In genomic region chr19:3499738-3500428, GRCh38 we compare ENCODE assay signal across 8 cellular contexts. TPM values are rescaled to one million over a fixed set of nuclear protein-coding genes. Genes with fewer than 3 reads are reported as not detected.
A peak's percentile ranks its signal among the peaks of the same experiment; 100 is the strongest.
DNase-seq lines count a peak whose midpoint lies in the region; ATAC-seq and TF ChIP-seq lines count a peak whose summit lies in the region.

No MANE protein-coding gene starts in this region.

- H3K27ac ChIP-seq in layer of hippocampus (ENCODE audit: low read depth, low read length) = peak overlapping the region; percentile 100
- H3K27ac ChIP-seq in tibial nerve = peak overlapping the region; percentile 76 to 89 (median 88)

- 26 to 27% methylated on average over 18 of the region's 18 CpGs for WGBS in tibial nerve, 2 donors

- TF ChIP-seq EP300 in tibial nerve (IDR thresholded peaks at IDR 0.05) = no peak

- TF ChIP-seq CTCF in tibial nerve (IDR thresholded peaks at IDR 0.05) = no peak

- peak overlapping the region; percentile 98 for H3K4me3 ChIP-seq in adipocyte (ENCODE audit: low read length)
- peak overlapping the region; percentile 79 to 94 (median 88) for H3K4me3 ChIP-seq in tibial nerve

- peaks cover 22% of the 10 kb centered on the region for H3K36me3 Mint-ChIP-seq in stimulated activated naive CD8-positive, alpha-beta T cell treated with anti-CD3 and anti-CD28 coated beads, Interleukin-15, Interleukin-2, amounts not matched to agents 100 ng/mL and 50 ng/mL, for 24 hours (ENCODE audit: low read depth)

- H3K36me3 ChIP-seq in adipocyte (ENCODE audit: control insufficient read depth, insufficient read depth, low read length, severe bottlenecking) (peaks cover 15% of the 10 kb centered on the region), tibial nerve (peaks cover 0 to 31% (median 7%) of the 10 kb centered on the region in 3 donors)

- H3K4me3 Mint-ChIP-seq in stimulated activated naive CD8-positive, alpha-beta T cell treated with anti-CD3 and anti-CD28 coated beads, Interleukin-15, Interleukin-2, amounts not matched to agents 100 ng/mL and 50 ng/mL, for 24 hours = peak overlapping the region; percentile 92

- H3K27me3 ChIP-seq in adipocyte (replicated peaks; ENCODE audit: control insufficient read depth, insufficient read depth, low read length) (no peaks in the 10 kb centered on the region), layer of hippocampus (ENCODE audit: control insufficient read depth, insufficient read depth, low read length) (no peaks in the 10 kb centered on the region), tibial nerve (no peaks in the 10 kb centered on the region)

- H3K4me1 ChIP-seq in adipocyte (ENCODE audit: control insufficient read depth, insufficient read depth, low read length) (peaks cover 10% of the 10 kb centered on the region), tibial nerve (peaks cover 0 to 21% (median 9%) of the 10 kb centered on the region in 4 donors)

- H3K27ac Mint-ChIP-seq in stimulated activated naive CD8-positive, alpha-beta T cell treated with anti-CD3 and anti-CD28 coated beads, Interleukin-15, Interleukin-2, amounts not matched to agents 100 ng/mL and 50 ng/mL, for 24 hours = peak overlapping the region; percentile 98

- H3K9me3 ChIP-seq in adipocyte (ENCODE audit: control insufficient read depth, low read length) (no peaks in the 10 kb centered on the region), tibial nerve (no peaks in the 10 kb centered on the region)

- no peak for DNase-seq in stimulated activated naive CD8-positive, alpha-beta T cell treated with anti-CD3 and anti-CD28 coated beads, Interleukin-15, Interleukin-2, amounts not matched to agents 100 U/mL and 50 U/mL, for 24 hours
- peak; percentile 8 for DNase-seq in adipocyte (ENCODE audit: low read depth)
- DNase-seq in tibial nerve (ENCODE audit: low spot score in 2 of 2) = no peak
- DNase-seq in NK-92 (lab: John Stamatoyannopoulos, UW; ENCODE audit: unreplicated experiment) = no peak
- DNase-seq in activated effector memory CD4-positive, alpha-beta T cell treated with anti-CD3 and anti-CD28 coated beads, Interleukin-2, amount 50 U/mL, for 16 hours = no peak
- DNase-seq in activated gamma-delta T cell treated with Interleukin-2 at 50 U/mL for 16 hours = no peak

- no peaks in the 10 kb centered on the region for H3K9me3 Mint-ChIP-seq in stimulated activated naive CD8-positive, alpha-beta T cell treated with anti-CD3 and anti-CD28 coated beads, Interleukin-15, Interleukin-2, amounts not matched to agents 100 ng/mL and 50 ng/mL, for 24 hours

- no peaks in the 10 kb centered on the region for H3K27me3 Mint-ChIP-seq in stimulated activated naive CD8-positive, alpha-beta T cell treated with anti-CD3 and anti-CD28 coated beads, Interleukin-15, Interleukin-2, amounts not matched to agents 100 ng/mL and 50 ng/mL, for 24 hours

- peak overlapping the region; percentile 99 for H3K9ac ChIP-seq in adipocyte (ENCODE audit: low read length)

- peaks cover 34% of the 10 kb centered on the region for H3K4me1 Mint-ChIP-seq in stimulated activated naive CD8-positive, alpha-beta T cell treated with anti-CD3 and anti-CD28 coated beads, Interleukin-15, Interleukin-2, amounts not matched to agents 100 ng/mL and 50 ng/mL, for 24 hours (ENCODE audit: low read depth)

- TF ChIP-seq POLR2A in tibial nerve (IDR thresholded peaks at IDR 0.05) = no peak

- ATAC-seq in stimulated activated naive CD8-positive, alpha-beta T cell treated with anti-CD3 and anti-CD28 coated beads, Interleukin-15, Interleukin-2, amounts not matched to agents 100 U/mL and 50 U/mL, for 24 hours = no peak

RNA-seq across cellular contexts. Expression of gene DOHH, which starts 0.6 kb away (rescaled TPM):
- total RNA-seq in tibial nerve = 10 to 100 TPM; 19.7 to 30.3 (median 23.0) TPM

RNA-seq across cellular contexts. Expression of gene FZR1, which starts 6.2 kb away (rescaled TPM):
- total RNA-seq in tibial nerve = 10 to 100 TPM; 18.6 to 31.8 (median 25.7) TPM

RNA-seq across cellular contexts. Expression of gene SMIM44, which starts 16.6 kb away (rescaled TPM):
- not detected for total RNA-seq in tibial nerve

RNA-seq across cellular contexts. Expression of gene SMIM24, which starts 19.6 kb away (rescaled TPM):
- total RNA-seq in tibial nerve = not detected

RNA-seq across cellular contexts. Expression of gene TEKTIP1, which starts 39.1 kb away (rescaled TPM):
- total RNA-seq in tibial nerve = 1 to 10 TPM in 1 of 4 donors, not detected in 3; 2.4 TPM
